16 cellular contexts compared by ENCODE assay signal in genomic region chr13:112448621-112449544, GRCh38.
DNase-seq lines count a peak whose midpoint lies in the region; ATAC-seq and TF ChIP-seq lines count a peak whose summit lies in the region.
"Had no signal": no experiment of that assay in that cellular context is flagged by ENCODE, and none has a peak within 500 bp of the region (broad histone marks: within the 10 kb centered on the region; RNA-seq: fewer than 3 reads in every experiment).

No MANE protein-coding gene starts in this region.

- WGBS in neuronal stem cell (ENCODE audit: extremely low coverage in 2 of 2, insufficient read length in 2 of 2, insufficient replicate concordance in 1 of 2), 2 donors, result no CpG with 5 or more reads among the region's 20 CpGs

- intact Hi-C loops in Caco-2 (cut with micrococcal nuclease; ENCODE audit: unreplicated experiment), result no loop called here

- no peak for TF ChIP-seq CTCF in Caco-2 (IDR thresholded peaks at IDR 0.05; ENCODE audit: insufficient read depth in 1 of 2, low read depth in 1 of 2, low read length in 1 of 2, severe bottlenecking in 1 of 2, unreplicated experiment in 1 of 2)
- no peak for TF ChIP-seq CTCF in coronary artery (IDR thresholded peaks at IDR 0.05)

- H3K4me3 ChIP-seq in Caco-2 (ENCODE audit: low read depth, low read length), result no peak overlapping the region
- H3K4me3 ChIP-seq in coronary artery, result no peak overlapping the region
- H3K4me3 ChIP-seq in neuronal stem cell (ENCODE audit: low read length in 2 of 2), result no peak overlapping the region
- H3K4me3 ChIP-seq: HAP-1 had no signal

- H3K4me3 Mint-ChIP-seq in Caco-2 (ENCODE audit: unreplicated experiment), result peak overlapping the region; percentile 10
- H3K4me3 Mint-ChIP-seq: CD8-positive, alpha-beta T cell; IgD-negative memory B cell had no signal

- H4K8ac ChIP-seq in neuronal stem cell (ENCODE audit: low read depth, low read length), result no peak overlapping the region

- no peak overlapping the region for H2BK5ac ChIP-seq in neuronal stem cell (ENCODE audit: low read length)

- DNase-seq in NCI-H146 (lab: John Stamatoyannopoulos, UW) (peak; percentile 35), NCI-H146 treated with DMSO at 0.1 percent for 48 hours (lab: John Stamatoyannopoulos, UW; ENCODE audit: unreplicated experiment) (no peak), Caco-2 (peak; percentile 49 to 74), coronary artery (ENCODE audit: low spot score) (peak; percentile 55), neuronal stem cell (ENCODE audit: low spot score) (no peak), HEK293T (ENCODE audit: extremely low spot score) (no peak), NCI-H2196 treated with DMSO at 0.1 percent for 48 hours (lab: John Stamatoyannopoulos, UW; ENCODE audit: unreplicated experiment) (no peak)
- DNase-seq: DMS 273 treated with DMSO at 0.1 percent for 48 hours, NCI-H2081, NCI-H226, PC-3 had no signal

- no peaks in the 10 kb centered on the region for H3K36me3 ChIP-seq in Caco-2 (ENCODE audit: control insufficient read depth, insufficient read depth, low read length)
- no peaks in the 10 kb centered on the region for H3K36me3 ChIP-seq in neuronal stem cell (replicated peaks in 1 of 2; ENCODE audit: control insufficient read depth in 2 of 2, insufficient read depth in 2 of 2, low read length in 2 of 2)
- H3K36me3 ChIP-seq: HAP-1 had no signal

- no peaks in the 10 kb centered on the region for H3K36me3 Mint-ChIP-seq in Caco-2 (ENCODE audit: insufficient read depth, unreplicated experiment)
- H3K36me3 Mint-ChIP-seq: CD8-positive, alpha-beta T cell had no signal

- H3K4me1 ChIP-seq in Caco-2 (peaks cover 19% of the 10 kb centered on the region), neuronal stem cell (ENCODE audit: control insufficient read depth in 2 of 2, insufficient read depth in 1 of 2, low read depth in 1 of 2, low read length in 2 of 2) (peaks cover 1 to 4% of the 10 kb centered on the region in 2 donors)
- H3K4me1 ChIP-seq: HAP-1 had no signal

- H3K27me3 Mint-ChIP-seq in Caco-2 (ENCODE audit: insufficient read depth, unreplicated experiment), result peaks cover 3% of the 10 kb centered on the region

- no peaks in the 10 kb centered on the region for H3K79me1 ChIP-seq in neuronal stem cell (ENCODE audit: low read depth, low read length)

- ATAC-seq in GM18517 (IDR thresholded peaks at IDR 0.05; ENCODE audit: unreplicated experiment), result no peak
- ATAC-seq: CD8-positive, alpha-beta T cell; PC-3 had no signal

- H2BK12ac ChIP-seq in neuronal stem cell (ENCODE audit: low read length), result no peak overlapping the region

- POLR2A ChIA-PET in Caco-2 (lab: Charles Lee) (no interaction called here), HEK293T (lab: Yijun Ruan, JAX) (no interaction called here)

- H3K9ac ChIP-seq in neuronal stem cell (ENCODE audit: low read depth, low read length, poor library complexity), result no peak overlapping the region

- H4K91ac ChIP-seq in neuronal stem cell (ENCODE audit: low read depth, low read length, poor library complexity), result no peak overlapping the region

- H2AFZ ChIP-seq in neuronal stem cell (ENCODE audit: low read length), result no peak overlapping the region

- H3K4me1 Mint-ChIP-seq in Caco-2 (ENCODE audit: low read depth, unreplicated experiment), result peaks cover 18% of the 10 kb centered on the region
- H3K4me1 Mint-ChIP-seq: IgD-negative memory B cell had no signal

- H3K4ac ChIP-seq in neuronal stem cell (ENCODE audit: low read length), result no peak overlapping the region

- no peaks in the 10 kb centered on the region for H3K9me3 Mint-ChIP-seq in Caco-2 (ENCODE audit: unreplicated experiment)
- H3K9me3 Mint-ChIP-seq: CD8-positive, alpha-beta T cell; IgD-negative memory B cell had no signal

- H3K14ac ChIP-seq in neuronal stem cell (ENCODE audit: low read length), result no peak overlapping the region

- no peak overlapping the region for H3K4me2 ChIP-seq in neuronal stem cell (ENCODE audit: insufficient read depth, low read length, poor library complexity, severe bottlenecking)

- H2BK120ac ChIP-seq in neuronal stem cell (ENCODE audit: low read depth, low read length), result no peak overlapping the region

- no TSS peak for BruUV-seq in Caco-2 (replicated peaks; lab: Mats Ljungman, UMichigan)

- no peaks in the 10 kb centered on the region for H3K9me3 ChIP-seq in Caco-2
- no peaks in the 10 kb centered on the region for H3K9me3 ChIP-seq in neuronal stem cell (replicated peaks in 1 of 2; ENCODE audit: control insufficient read depth in 2 of 2, insufficient read depth in 1 of 2, low read depth in 1 of 2, low read length in 2 of 2)
- H3K9me3 ChIP-seq: HAP-1 had no signal

- H3K27ac ChIP-seq in coronary artery (no peak overlapping the region), neuronal stem cell (replicated peaks; ENCODE audit: low read length) (no peak overlapping the region)
- H3K27ac ChIP-seq: 22Rv1 had no signal

- H3K27me3 ChIP-seq in Caco-2 (replicated peaks; ENCODE audit: control insufficient read depth, insufficient read depth, low read length) (no peaks in the 10 kb centered on the region), neuronal stem cell (ENCODE audit: control insufficient read depth in 3 of 3, insufficient read depth in 3 of 3, low read depth in 1 of 3, low read length in 3 of 3) (no peaks in the 10 kb centered on the region)

- CTCF ChIA-PET in Caco-2 (lab: Charles Lee) (no interaction called here), HEK293T (lab: Yijun Ruan, JAX) (no interaction called here)

- H2BK15ac ChIP-seq in neuronal stem cell (ENCODE audit: low read length), result peak overlapping the region; percentile 25

- H3K18ac ChIP-seq in neuronal stem cell (ENCODE audit: low read length), result peak overlapping the region; percentile 65

- H2AK5ac ChIP-seq in neuronal stem cell (ENCODE audit: low read depth, low read length), result peak overlapping the region; percentile 64

- no peak overlapping the region for H3K23ac ChIP-seq in neuronal stem cell (ENCODE audit: low read depth, low read length, poor library complexity)

- peak overlapping the region; percentile 10 for H3K27ac Mint-ChIP-seq in Caco-2 (ENCODE audit: unreplicated experiment)
- H3K27ac Mint-ChIP-seq: CD8-positive, alpha-beta T cell; IgD-negative memory B cell had no signal

TF ChIP-seq in HEK293T, 16 proteins besides CTCF, POLR2A, EP300 and RAD21:
- TF ChIP-seq ZNF384 (IDR thresholded peaks at IDR 0.05) (no peak), NFRKB (IDR thresholded peaks at IDR 0.05) (no peak), LEF1 (IDR thresholded peaks at IDR 0.05; ENCODE audit: borderline replicate concordance) (no peak), L3MBTL2 (conservative IDR thresholded peaks at IDR 0.05) (no peak), CTBP1 (IDR thresholded peaks at IDR 0.05; ENCODE audit: borderline replicate concordance) (no peak), TARDBP (IDR thresholded peaks at IDR 0.05) (no peak), SP1 (IDR thresholded peaks at IDR 0.05) (no peak), ARNT (IDR thresholded peaks at IDR 0.05) (no peak), ELF4 (IDR thresholded peaks at IDR 0.05) (no peak), PKNOX1 (IDR thresholded peaks at IDR 0.05) (no peak), SUZ12 (IDR thresholded peaks at IDR 0.05) (no peak), HDGF (IDR thresholded peaks at IDR 0.05; ENCODE audit: borderline replicate concordance) (no peak)
TF ChIP-seq in HEK293T: peak in this region for 0.

Comparison
In these comparisons a context has a peak if more than half of its experiments do, and no peak if none do; other contexts are left out.
1. DNase-seq: peak in NCI-H146 (single experiment), Caco-2 (2 of 2) and coronary artery (single experiment); none in NCI-H146 treated with DMSO at 0.1 percent for 48 hours (single experiment), neuronal stem cell (single experiment), HEK293T (single experiment) and NCI-H2196 treated with DMSO at 0.1 percent for 48 hours (single experiment).